2 cellular contexts compared by ENCODE assay signal in genomic region chr10:44628921-44629320, GRCh38.
TF ChIP-seq lines count a peak whose summit lies in the region.

No MANE protein-coding gene starts in this region.

TF ChIP-seq in HEK293, 187 proteins besides CTCF, POLR2A, EP300 and RAD21 (continued from another document):
- no peak for TF ChIP-seq ZBTB26 (tag by site-specific recombination; optimal IDR thresholded peaks at IDR 0.05)
- TF ChIP-seq ZBTB8A (tag by site-specific recombination; IDR thresholded peaks at IDR 0.05) = 0 out of 2 replicates have a peak, but pooled peaks have one; percentile 14

TF ChIP-seq in K562, 482 proteins besides CTCF, POLR2A, EP300 and RAD21 (continued from another document):
- TF ChIP-seq NRF1 (conservative IDR thresholded peaks at IDR 0.05 in 1 of 2, IDR thresholded peaks at IDR 0.05 in 1 of 2) = no peak
- TF ChIP-seq FOXJ3 (CRISPR knock-in tag; IDR thresholded peaks at IDR 0.05) = no peak
- 0 out of 2 replicates have a peak, but pooled peaks have one; percentile 8 for TF ChIP-seq CEBPB (tag; IDR thresholded peaks at IDR 0.05)
- TF ChIP-seq NFE2L1 (tag; IDR thresholded peaks at IDR 0.05; ENCODE audit: borderline replicate concordance, low read depth) = peak; percentile 83
- peak; percentile 85 for TF ChIP-seq BACH1 (tag; IDR thresholded peaks at IDR 0.05)
- TF ChIP-seq MAFF (IDR thresholded peaks at IDR 0.05; ENCODE audit: low read length) = peak; percentile 95
